In the genomic region with DNA sequence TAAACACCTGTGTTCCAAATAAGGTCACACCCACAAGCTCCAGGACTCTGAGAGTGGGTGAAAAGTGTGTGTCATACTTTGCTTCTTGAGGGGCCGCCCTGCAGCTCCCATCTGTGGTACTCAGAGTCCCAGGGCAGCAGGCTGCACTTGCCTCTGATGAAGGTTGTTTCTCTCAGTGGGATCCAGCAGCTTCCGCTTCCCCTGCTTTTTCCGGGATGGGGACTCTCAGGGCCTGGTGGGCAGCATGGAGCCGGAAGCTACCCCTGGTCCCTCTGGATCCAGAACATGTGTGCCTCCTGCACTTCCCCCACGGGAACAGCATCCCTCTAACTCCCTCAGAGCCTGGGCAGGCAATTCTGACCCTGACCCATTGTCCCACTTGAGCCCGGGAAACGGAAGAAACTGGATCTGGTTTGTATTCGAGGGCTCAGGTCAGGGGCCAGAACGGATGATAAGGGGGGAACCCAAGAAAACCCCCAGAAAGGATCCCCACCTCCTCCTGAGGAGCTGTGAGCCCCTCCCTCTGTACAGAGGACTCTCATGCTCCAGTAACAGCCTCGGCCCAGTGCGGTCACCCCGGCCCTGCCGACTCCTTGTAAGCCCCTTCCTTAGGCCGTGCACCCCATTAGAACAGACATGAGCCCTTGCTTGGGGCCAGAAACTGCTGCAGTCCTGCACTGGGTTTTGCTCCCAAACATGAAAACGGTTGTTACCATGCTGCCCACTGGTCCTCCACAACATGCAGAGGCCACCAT, we compare ENCODE assay signal across 21 cellular contexts.
A peak's percentile ranks its signal among the peaks of the same experiment; 100 is the strongest.
DNase-seq lines count a peak whose midpoint lies in the region; ATAC-seq and TF ChIP-seq lines count a peak whose summit lies in the region.
"Had no signal": no experiment of that assay in that cellular context is flagged by ENCODE, and none has a peak within 500 bp of the region (broad histone marks: within the 10 kb centered on the region; RNA-seq: fewer than 3 reads in every experiment).

No MANE protein-coding gene starts in this region.

- H3K4me3 ChIP-seq in left ventricle myocardium inferior, result no peak overlapping the region
- no peak overlapping the region for H3K4me3 ChIP-seq in neuronal stem cell (ENCODE audit: low read length in 2 of 2)
- H3K4me3 ChIP-seq in stomach, result no peak overlapping the region
- H3K4me3 ChIP-seq in smooth muscle cell, result no peak overlapping the region
- H3K4me3 ChIP-seq: A549, BLaER1, HAP-1, K562 had no signal

- H3K14ac ChIP-seq in neuronal stem cell (ENCODE audit: low read length), result no peak overlapping the region

- no peaks in the 10 kb centered on the region for H3K4me1 Mint-ChIP-seq in glutamatergic neuron (ENCODE audit: low read depth, unreplicated experiment)
- H3K4me1 Mint-ChIP-seq: CD14-positive monocyte; CD4-positive, alpha-beta memory T cell had no signal

- TF ChIP-seq CTCF in left ventricle myocardium inferior (IDR thresholded peaks at IDR 0.05; ENCODE audit: borderline replicate concordance), result no peak
- no peak for TF ChIP-seq CTCF in glutamatergic neuron (IDR thresholded peaks at IDR 0.05; ENCODE audit: partially characterized antibody, unreplicated experiment)
- no peak for TF ChIP-seq CTCF in stomach (IDR thresholded peaks at IDR 0.05)
- TF ChIP-seq CTCF in smooth muscle cell (IDR thresholded peaks at IDR 0.05; ENCODE audit: borderline replicate concordance, insufficient read depth, poor library complexity, severe bottlenecking), result no peak

- intact Hi-C loops in cardiac septum (cut with DNase I), result no loop called here
- intact Hi-C loops in left ventricle myocardium inferior (cut with micrococcal nuclease), result no loop called here
- intact Hi-C loops in stomach (cut with DNase I; ENCODE audit: low total_unique reads), result no loop called here

- H3K36me3 Mint-ChIP-seq in glutamatergic neuron (ENCODE audit: unreplicated experiment), result no peaks in the 10 kb centered on the region
- H3K36me3 Mint-ChIP-seq: CD14-positive monocyte; CD4-positive, alpha-beta memory T cell had no signal

- DNase-seq in cardiac septum (ENCODE audit: low spot score) (peak; percentile 57), left ventricle myocardium inferior (no peak), glutamatergic neuron (no peak), neuronal stem cell (ENCODE audit: low spot score) (no peak), stomach (peak; percentile 8), smooth muscle cell (lab: John Stamatoyannopoulos, UW; ENCODE audit: unreplicated experiment) (no peak)
- DNase-seq: Calu3; CD4-positive, alpha-beta memory T cell; DMS79 treated with DMSO at 0.1 percent for 48 hours; GF-D8; GOT3; IMR-90 had no signal

- H3K4me2 ChIP-seq in neuronal stem cell (ENCODE audit: insufficient read depth, low read length, poor library complexity, severe bottlenecking) (no peak overlapping the region), smooth muscle cell (no peak overlapping the region)
- H3K4me2 ChIP-seq: A549 had no signal

- H2AK5ac ChIP-seq in neuronal stem cell (ENCODE audit: low read depth, low read length), result no peak overlapping the region

- H2BK120ac ChIP-seq in neuronal stem cell (ENCODE audit: low read depth, low read length), result no peak overlapping the region

- peak overlapping the region; percentile 67 for H3K27ac Mint-ChIP-seq in glutamatergic neuron (ENCODE audit: unreplicated experiment)
- H3K27ac Mint-ChIP-seq: CD4-positive, alpha-beta memory T cell had no signal

- H4K20me1 ChIP-seq in smooth muscle cell (ENCODE audit: low read depth), result no peaks in the 10 kb centered on the region
- H4K20me1 ChIP-seq: BLaER1 had no signal

- no peak overlapping the region for H3K23ac ChIP-seq in neuronal stem cell (ENCODE audit: low read depth, low read length, poor library complexity)

- H3K9ac ChIP-seq in neuronal stem cell (ENCODE audit: low read depth, low read length, poor library complexity) (no peak overlapping the region), smooth muscle cell (ENCODE audit: low read depth) (no peak overlapping the region)
- H3K9ac ChIP-seq: BLaER1 had no signal

- H3K4me1 ChIP-seq in left ventricle myocardium inferior (no peaks in the 10 kb centered on the region), neuronal stem cell (ENCODE audit: control insufficient read depth in 2 of 2, insufficient read depth in 1 of 2, low read depth in 1 of 2, low read length in 2 of 2) (no peaks in the 10 kb centered on the region), stomach (no peaks in the 10 kb centered on the region), smooth muscle cell (ENCODE audit: low read depth) (no peaks in the 10 kb centered on the region)
- H3K4me1 ChIP-seq: A549, HAP-1 had no signal

- H3K79me2 ChIP-seq in smooth muscle cell (ENCODE audit: low read depth), result no peaks in the 10 kb centered on the region

- H3F3A ChIP-seq in smooth muscle cell (ENCODE audit: low read depth), result no peaks in the 10 kb centered on the region

- H3K27ac ChIP-seq in left ventricle myocardium inferior (replicated peaks) (no peak overlapping the region), neuronal stem cell (replicated peaks; ENCODE audit: low read length) (no peak overlapping the region), stomach (no peak overlapping the region), smooth muscle cell (ENCODE audit: low read depth) (no peak overlapping the region)
- H3K27ac ChIP-seq: 22Rv1, A549, BLaER1, HL-60 had no signal

- no peak overlapping the region for H4K91ac ChIP-seq in neuronal stem cell (ENCODE audit: low read depth, low read length, poor library complexity)

- H3K27me3 Mint-ChIP-seq in glutamatergic neuron (ENCODE audit: unreplicated experiment), result peaks cover 9% of the 10 kb centered on the region

- H3K9me3 ChIP-seq in left ventricle myocardium inferior (replicated peaks) (peaks cover 20% of the 10 kb centered on the region), neuronal stem cell (replicated peaks in 1 of 2; ENCODE audit: control insufficient read depth in 2 of 2, insufficient read depth in 1 of 2, low read depth in 1 of 2, low read length in 2 of 2) (peaks cover 0 to 13% of the 10 kb centered on the region in 2 donors), stomach (peaks cover 3 to 31% (median 25%) of the 10 kb centered on the region in 4 donors), smooth muscle cell (replicated peaks; ENCODE audit: low read depth) (no peaks in the 10 kb centered on the region)
- H3K9me3 ChIP-seq: A549, HAP-1 had no signal

- no peak overlapping the region for H2BK5ac ChIP-seq in neuronal stem cell (ENCODE audit: low read length)

- H2AFZ ChIP-seq in neuronal stem cell (ENCODE audit: low read length) (no peak overlapping the region), smooth muscle cell (ENCODE audit: low read depth) (no peak overlapping the region)

- H3K79me1 ChIP-seq in neuronal stem cell (ENCODE audit: low read depth, low read length), result no peaks in the 10 kb centered on the region

- peak overlapping the region; percentile 15 for H2BK15ac ChIP-seq in neuronal stem cell (ENCODE audit: low read length)

- no peak overlapping the region for H3K4ac ChIP-seq in neuronal stem cell (ENCODE audit: low read length)

- H3K4me3 Mint-ChIP-seq in glutamatergic neuron (ENCODE audit: unreplicated experiment), result no peak overlapping the region
- H3K4me3 Mint-ChIP-seq: CD14-positive monocyte had no signal

- TF ChIP-seq EP300 in stomach (IDR thresholded peaks at IDR 0.05), result no peak

- peaks cover 37% of the 10 kb centered on the region for H3K9me3 Mint-ChIP-seq in glutamatergic neuron (ENCODE audit: unreplicated experiment)

- H3K36me3 ChIP-seq in left ventricle myocardium inferior (no peaks in the 10 kb centered on the region), neuronal stem cell (replicated peaks in 1 of 2; ENCODE audit: control insufficient read depth in 2 of 2, insufficient read depth in 2 of 2, low read length in 2 of 2) (no peaks in the 10 kb centered on the region), stomach (no peaks in the 10 kb centered on the region), smooth muscle cell (ENCODE audit: low read depth) (no peaks in the 10 kb centered on the region)
- H3K36me3 ChIP-seq: BLaER1, HAP-1 had no signal

- peaks cover 62% of the 10 kb centered on the region for H3K27me3 ChIP-seq in left ventricle myocardium inferior (ENCODE audit: low read depth)
- H3K27me3 ChIP-seq in neuronal stem cell (ENCODE audit: control insufficient read depth in 3 of 3, insufficient read depth in 3 of 3, low read depth in 1 of 3, low read length in 3 of 3), result peaks cover 0 to 10% (median 0%) of the 10 kb centered on the region in 3 experiments
- H3K27me3 ChIP-seq in stomach, result peaks cover 0 to 31% (median 0%) of the 10 kb centered on the region in 3 donors
- H3K27me3 ChIP-seq in smooth muscle cell (ENCODE audit: low read depth), result no peaks in the 10 kb centered on the region
- H3K27me3 ChIP-seq: BLaER1 had no signal

- H3K18ac ChIP-seq in neuronal stem cell (ENCODE audit: low read length), result peak overlapping the region; percentile 22

- H2BK12ac ChIP-seq in neuronal stem cell (ENCODE audit: low read length), result no peak overlapping the region

- no CpG with 5 or more reads among the region's 15 CpGs for WGBS in neuronal stem cell (ENCODE audit: extremely low coverage in 2 of 2, insufficient read length in 2 of 2, insufficient replicate concordance in 1 of 2), 2 donors
- WGBS in stomach, 5 donors, result 82 to 85% (median 84%) methylated on average over 13 to 15 of the region's 15 CpGs
- WGBS in smooth muscle cell (ENCODE audit: low lambda C conversion rate), result 86% methylated on average over 15 of the region's 15 CpGs

- H4K8ac ChIP-seq in neuronal stem cell (ENCODE audit: low read depth, low read length), result no peak overlapping the region

- TF ChIP-seq POLR2A in stomach (IDR thresholded peaks at IDR 0.05), result no peak

- ATAC-seq in HG03571 (IDR thresholded peaks at IDR 0.05; ENCODE audit: unreplicated experiment) (no peak), HG03108 (IDR thresholded peaks at IDR 0.05; ENCODE audit: unreplicated experiment) (no peak)
- ATAC-seq: A549, K562 had no signal

Comparison
In these comparisons a context has a peak if more than half of its experiments do, and no peak if none do; other contexts are left out.
1. DNase-seq: peak in cardiac septum (single experiment) and stomach (single experiment); none in left ventricle myocardium inferior (single experiment), glutamatergic neuron (single experiment), neuronal stem cell (single experiment) and smooth muscle cell (single experiment).